ENCODE assay signal across 8 cellular contexts in genomic region chr2:121897335-121897970, GRCh38.
DNase-seq lines count a peak whose midpoint lies in the region; ATAC-seq, FAIRE-seq and TF ChIP-seq lines count a peak whose summit lies in the region.

No MANE protein-coding gene starts in this region.

- no peaks in the 10 kb centered on the region for H3K36me3 ChIP-seq in BE2C
- no peaks in the 10 kb centered on the region for H3K36me3 ChIP-seq in adipocyte (ENCODE audit: control insufficient read depth, insufficient read depth, low read length, severe bottlenecking)
- no peaks in the 10 kb centered on the region for H3K36me3 ChIP-seq in neural cell (ENCODE audit: insufficient read depth, low read length)

- no peak overlapping the region for H3K9ac ChIP-seq in adipocyte (ENCODE audit: low read length)
- no peak overlapping the region for H3K9ac ChIP-seq in neural cell (ENCODE audit: low read length)

- no peak for TF ChIP-seq POLR2A in GM12892 (IDR thresholded peaks at IDR 0.05; ENCODE audit: low read depth, low read length)

- H3K79me2 ChIP-seq in neural cell (replicated peaks; ENCODE audit: insufficient read depth, low read length): no peaks in the 10 kb centered on the region

- H3K4me3 ChIP-seq in BE2C (ENCODE audit: low read depth, low read length) (no peak overlapping the region), adipocyte (ENCODE audit: low read length) (no peak overlapping the region), neural cell (ENCODE audit: low read length) (no peak overlapping the region)

- H3K4me2 ChIP-seq in neural cell (ENCODE audit: low read length): no peak overlapping the region

- peak; percentile 50 for FAIRE-seq in GM12892 (lab: Jason Lieb, UNC)

- no peak for TF ChIP-seq EP300 in neural cell (conservative IDR thresholded peaks at IDR 0.05; ENCODE audit: poor library complexity, severe bottlenecking)

- H3F3A ChIP-seq in neural cell (ENCODE audit: insufficient read depth, low read length, poor library complexity, severe bottlenecking): no peaks in the 10 kb centered on the region

- ATAC-seq in HG02588 (IDR thresholded peaks at IDR 0.05; ENCODE audit: unreplicated experiment): peak; percentile 69

- no peaks in the 10 kb centered on the region for H4K20me1 ChIP-seq in neural cell (ENCODE audit: insufficient read depth)

- H3K9me2 ChIP-seq in neural cell (ENCODE audit: insufficient read depth, low read length): no peaks in the 10 kb centered on the region

- H3K4me1 ChIP-seq in BE2C (no peaks in the 10 kb centered on the region), adipocyte (ENCODE audit: control insufficient read depth, insufficient read depth, low read length) (no peaks in the 10 kb centered on the region)

- TF ChIP-seq RAD21 in neural cell (conservative IDR thresholded peaks at IDR 0.05): peak; percentile 51

- DNase-seq in BE2C (peak; percentile 18), GM12892 (ENCODE audit: insufficient read length) (peak; percentile 46), NCI-H146 (lab: John Stamatoyannopoulos, UW) (peak; percentile 62), adipocyte (ENCODE audit: low read depth) (peak; percentile 31), globus pallidus (ENCODE audit: low spot score) (no peak)
- DNase-seq in stimulated activated CD4-positive, alpha-beta T cell treated with anti-CD3 and anti-CD28 coated beads, Interleukin-4, amount 100 ng/mL, for 24 hours: no peak

- no peak overlapping the region for H2AFZ ChIP-seq in neural cell (ENCODE audit: low read depth, low read length)

- no peaks in the 10 kb centered on the region for H3K9me3 ChIP-seq in BE2C
- no peaks in the 10 kb centered on the region for H3K9me3 ChIP-seq in adipocyte (ENCODE audit: control insufficient read depth, low read length)
- H3K9me3 ChIP-seq in neural cell (ENCODE audit: low read length): no peaks in the 10 kb centered on the region

- H3K27me3 ChIP-seq in BE2C (no peaks in the 10 kb centered on the region), adipocyte (replicated peaks; ENCODE audit: control insufficient read depth, insufficient read depth, low read length) (peaks cover 10% of the 10 kb centered on the region), neural cell (ENCODE audit: insufficient read depth, low read depth, low read length) (no peaks in the 10 kb centered on the region)

- TF ChIP-seq CTCF in BE2C (IDR thresholded peaks at IDR 0.05; ENCODE audit: low read depth, low read length) (peak; percentile 66), neural cell (IDR thresholded peaks at IDR 0.05; ENCODE audit: poor library complexity, severe bottlenecking) (peak; percentile 52)

- no peak overlapping the region for H3K27ac ChIP-seq in neural cell (ENCODE audit: low read length)

TF ChIP-seq in neural cell, 6 proteins besides CTCF, POLR2A, EP300 and RAD21:
- TF ChIP-seq EZH2 (IDR thresholded peaks at IDR 0.05; ENCODE audit: borderline replicate concordance, insufficient read depth, low read length, poor library complexity, severe bottlenecking) (no peak), POLR2AphosphoS5 (IDR thresholded peaks at IDR 0.05) (no peak), REST (IDR thresholded peaks at IDR 0.05; ENCODE audit: borderline replicate concordance) (no peak), MXI1 (conservative IDR thresholded peaks at IDR 0.05; ENCODE audit: poor library complexity, severe bottlenecking) (no peak), TAF1 (IDR thresholded peaks at IDR 0.05; ENCODE audit: low read depth) (no peak), SMC3 (conservative IDR thresholded peaks at IDR 0.05; ENCODE audit: poor library complexity) (no peak)

Comparison
In these comparisons a context has a peak if more than half of its experiments do, and no peak if none do; other contexts are left out.
1. DNase-seq: peak in BE2C (single experiment), GM12892 (single experiment), NCI-H146 (single experiment) and adipocyte (single experiment); none in globus pallidus (single experiment) and stimulated activated CD4-positive, alpha-beta T cell treated with anti-CD3 and anti-CD28 coated beads, Interleukin-4, amount 100 ng/mL, for 24 hours (single experiment).